Comparison of ENCODE assay signal across 1 cellular context in genomic region chr6:37926661-37927060, GRCh38.
TF ChIP-seq lines count a peak whose summit lies in the region.

No MANE protein-coding gene starts in this region.

TF ChIP-seq in WTC11, 78 proteins besides CTCF, POLR2A, EP300 and RAD21 (continued from another document):
- TF ChIP-seq AFF4 (CRISPR knock-in tag; IDR thresholded peaks at IDR 0.05; ENCODE audit: borderline replicate concordance) (no peak), ZNF281 (CRISPR knock-in tag; IDR thresholded peaks at IDR 0.05) (no peak), ZNF416 (CRISPR knock-in tag; IDR thresholded peaks at IDR 0.05) (no peak), GABPB1 (CRISPR knock-in tag; IDR thresholded peaks at IDR 0.05) (no peak), NR1H2 (CRISPR knock-in tag; IDR thresholded peaks at IDR 0.05) (no peak), IRF1 (CRISPR knock-in tag; IDR thresholded peaks at IDR 0.05) (no peak), KAT7 (CRISPR knock-in tag; IDR thresholded peaks at IDR 0.05; ENCODE audit: borderline replicate concordance) (no peak), FOXK1 (CRISPR knock-in tag; IDR thresholded peaks at IDR 0.05) (no peak), SMAD4 (CRISPR knock-in tag; IDR thresholded peaks at IDR 0.05) (no peak), OVOL2 (CRISPR knock-in tag; IDR thresholded peaks at IDR 0.05; ENCODE audit: borderline replicate concordance) (no peak), RORB (CRISPR knock-in tag; IDR thresholded peaks at IDR 0.05) (no peak), NR3C1 (CRISPR knock-in tag; conservative IDR thresholded peaks at IDR 0.05; ENCODE audit: low read depth) (no peak), CBFB (CRISPR knock-in tag; IDR thresholded peaks at IDR 0.05; ENCODE audit: low read depth) (no peak)
